8 cellular contexts compared by ENCODE assay signal in the genomic region with DNA sequence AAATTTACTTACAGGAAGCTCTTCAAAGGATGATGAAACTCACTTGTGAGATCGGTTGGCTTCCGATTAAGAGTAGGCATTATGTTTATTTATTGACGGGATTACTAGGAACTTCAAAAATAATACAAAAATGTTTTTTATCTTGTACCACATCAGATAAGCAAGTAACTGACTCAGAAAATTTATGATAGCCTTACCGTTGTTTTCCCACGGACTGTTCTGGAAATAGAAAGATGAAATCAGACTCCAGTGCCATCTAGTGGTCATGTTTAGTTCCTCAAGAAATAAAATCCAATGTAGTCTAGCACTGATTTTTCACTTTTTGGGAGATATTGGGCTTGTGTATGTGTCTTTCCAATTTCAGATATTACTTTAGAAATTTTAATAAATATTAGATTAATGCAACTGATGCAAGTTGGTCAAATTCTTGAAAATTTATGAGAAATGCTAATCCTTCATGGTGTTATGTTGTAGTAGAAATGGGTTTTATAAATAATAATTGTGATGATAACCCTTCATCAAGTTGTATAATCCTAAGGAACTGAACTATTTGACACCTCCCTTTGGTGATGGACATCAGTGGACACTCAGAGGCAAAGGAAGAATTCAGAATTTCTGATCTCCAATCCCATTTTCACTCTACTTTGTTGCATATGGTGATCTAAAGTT.
A peak's percentile ranks its signal among the peaks of the same experiment; 100 is the strongest.
DNase-seq lines count a peak whose midpoint lies in the region; ATAC-seq and TF ChIP-seq lines count a peak whose summit lies in the region.

No MANE protein-coding gene starts in this region.

- H3K27ac ChIP-seq in PC-3 (ENCODE audit: low read length) (no peak overlapping the region), colonic mucosa (no peak overlapping the region), lung (ENCODE audit: low read depth in 1 of 2, low read length in 1 of 2) (no peak overlapping the region)

- H3K4me2 ChIP-seq in PC-3 (ENCODE audit: low read length): peak overlapping the region; percentile 52

- H3K9ac ChIP-seq in PC-3 (ENCODE audit: low read length) (no peak overlapping the region), colonic mucosa (ENCODE audit: low read depth in 2 of 2, low read length in 2 of 2) (no peak overlapping the region)

- no peaks in the 10 kb centered on the region for H3K9me2 ChIP-seq in PC-3 (replicated peaks; ENCODE audit: low read length)

- CTCF ChIA-PET in HEK293T (lab: Yijun Ruan, JAX): interaction anchor here (0.6 to 1.0 kb wide), 3 partner anchors 14 to 258 kb away, joined by 3 to 5 read pairs (median 3); no protein-coding TSS in a partner anchor
- CTCF ChIA-PET in PC-3 (lab: Charles Lee): interaction anchor here (0.5 to 1.5 kb wide), 5 partner anchors 11 to 320 kb away, joined by 3 to 4 read pairs (median 4); no protein-coding TSS in a partner anchor

- intact Hi-C loops in PC-3 (cut with micrococcal nuclease): loop anchor here (1.0 to 5.0 kb wide), 7 partner anchors 13 to 468 kb away; no protein-coding TSS in a partner anchor
- intact Hi-C loops in colonic mucosa (cut with DNase I): loop anchor here (5.0 kb wide), 2 partner anchors 322 to 467 kb away; no protein-coding TSS in a partner anchor

- POLR2A ChIA-PET in HEK293T (lab: Yijun Ruan, JAX): no interaction called here
- POLR2A ChIA-PET in PC-3 (lab: Charles Lee; ENCODE audit: unreplicated experiment): interaction anchor here (0.7 kb wide), 1 partner anchor 19 kb away, joined by 3 read pairs; no protein-coding TSS in a partner anchor

- peak overlapping the region; percentile 13 for H3K4me3 ChIP-seq in PC-3 (ENCODE audit: low read length)
- H3K4me3 ChIP-seq in colonic mucosa: no peak overlapping the region
- H3K4me3 ChIP-seq in lung: no peak overlapping the region

- 0 out of 2 replicates have a peak overlapping the region, but pooled peaks have one; percentile 1 for H2AFZ ChIP-seq in PC-3 (ENCODE audit: low read length)

- H3F3A ChIP-seq in PC-3 (ENCODE audit: low read length, unreplicated experiment): no peaks in the 10 kb centered on the region

- BruUV-seq in PC-3 (replicated peaks; lab: Mats Ljungman, UMichigan): no TSS peak

- H3K4me1 ChIP-seq in PC-3 (ENCODE audit: insufficient read depth, low read length) (peaks cover 13% of the 10 kb centered on the region), colonic mucosa (no peaks in the 10 kb centered on the region), lung (ENCODE audit: control insufficient read depth in 2 of 2, insufficient read depth in 2 of 2, low read length in 2 of 2) (peaks cover 0 to 2% of the 10 kb centered on the region in 2 donors)

- no peaks in the 10 kb centered on the region for H3K79me2 ChIP-seq in PC-3 (ENCODE audit: low read length)

- DNase-seq in Caki2 (ENCODE audit: low read depth) (peak; percentile 51), HEK293T (ENCODE audit: extremely low spot score) (peak; percentile 30), PC-3 (peak; percentile 98), colonic mucosa (no peak), lung (ENCODE audit: low spot score) (no peak)
- no peak for DNase-seq in activated naive CD4-positive, alpha-beta T cell treated with Interleukin-2 at 50 U/mL for 16 hours

- ATAC-seq in PC-3 (peak; percentile 66), lung (ENCODE audit: insufficient read depth, low FRiP score) (no peak), GM18511 (IDR thresholded peaks at IDR 0.05; ENCODE audit: unreplicated experiment) (no peak), HG03439 (IDR thresholded peaks at IDR 0.05; ENCODE audit: unreplicated experiment) (no peak)

- H3K9me3 ChIP-seq in PC-3 (ENCODE audit: low read length) (no peaks in the 10 kb centered on the region), colonic mucosa (no peaks in the 10 kb centered on the region), lung (ENCODE audit: control insufficient read depth in 2 of 2, insufficient read depth in 1 of 2, low read length in 1 of 2) (no peaks in the 10 kb centered on the region)

- no peaks in the 10 kb centered on the region for H4K20me1 ChIP-seq in PC-3 (ENCODE audit: low read length)

- in situ Hi-C loops in Caki2 (cut with HindIII; ENCODE audit: low pct_unique_long_range_greater_than_20kb, low sequenced_read_pairs): no loop called here

- WGBS in lung, 2 donors: 0 to 2% methylated on average over 5 of the region's 5 CpGs

- H3K36me3 ChIP-seq in PC-3 (ENCODE audit: low read depth, low read length) (no peaks in the 10 kb centered on the region), colonic mucosa (no peaks in the 10 kb centered on the region), lung (ENCODE audit: control insufficient read depth in 2 of 2, insufficient read depth in 2 of 2, low read length in 2 of 2) (no peaks in the 10 kb centered on the region)

- H3K27me3 ChIP-seq in PC-3 (ENCODE audit: low read length): no peaks in the 10 kb centered on the region
- no peaks in the 10 kb centered on the region for H3K27me3 ChIP-seq in colonic mucosa
- no peaks in the 10 kb centered on the region for H3K27me3 ChIP-seq in lung (ENCODE audit: control insufficient read depth, insufficient read depth)

- TF ChIP-seq CTCF in PC-3 (conservative IDR thresholded peaks at IDR 0.05; ENCODE audit: low read depth, low read length) (peak; percentile 99), colonic mucosa (IDR thresholded peaks at IDR 0.05) (peak; percentile 63), lung (IDR thresholded peaks at IDR 0.05; ENCODE audit: control extremely low read depth, extremely low read depth) (peak; percentile 72)

TF ChIP-seq in HEK293T, 16 proteins besides CTCF, POLR2A, EP300 and RAD21:
- TF ChIP-seq LEF1 (IDR thresholded peaks at IDR 0.05; ENCODE audit: borderline replicate concordance): no peak
- peak; percentile 47; the same call in 1 of the 2 replicates for TF ChIP-seq PKNOX1 (IDR thresholded peaks at IDR 0.05)

Comparison
In these comparisons a context has a peak if more than half of its experiments do, and no peak if none do; other contexts are left out.
1. DNase-seq: peak in Caki2 (single experiment), HEK293T (single experiment) and PC-3 (single experiment); none in colonic mucosa (single experiment), lung (single experiment) and activated naive CD4-positive, alpha-beta T cell treated with Interleukin-2 at 50 U/mL for 16 hours (single experiment).
2. Peak in every context shown above with its lines, with median percentiles within 50 percentile points of each other: CTCF ChIP-seq.